In the genomic region with DNA sequence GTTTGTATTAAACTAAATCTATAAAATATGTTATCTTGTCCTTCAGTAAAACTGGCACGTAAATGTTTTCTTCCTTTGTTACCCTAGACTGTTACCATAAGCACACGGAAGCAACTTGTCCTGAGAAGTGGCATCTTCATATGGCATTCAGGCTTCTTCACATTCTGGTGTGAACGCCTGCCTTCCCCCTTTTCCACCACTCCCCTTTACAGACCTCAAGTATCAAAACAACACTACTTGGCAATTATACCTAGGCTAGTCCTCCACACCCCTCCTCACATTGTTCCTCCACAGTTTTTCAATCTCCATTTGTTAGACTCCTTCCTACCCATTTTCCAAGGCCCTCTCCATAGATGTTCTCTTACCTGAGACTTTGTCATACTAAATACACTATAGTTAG, we compare ENCODE assay signal across 9 cellular contexts. TPM values are rescaled to one million over a fixed set of nuclear protein-coding genes. Genes with fewer than 3 reads are reported as not detected.
DNase-seq lines count a peak whose midpoint lies in the region; ATAC-seq, FAIRE-seq and TF ChIP-seq lines count a peak whose summit lies in the region.
"Had no signal": no experiment of that assay in that cellular context is flagged by ENCODE, and none has a peak within 500 bp of the region (broad histone marks: within the 10 kb centered on the region; RNA-seq: fewer than 3 reads in every experiment).

No MANE protein-coding gene starts in this region.

- H4K20me1 ChIP-seq in SU-DHL-6 (ENCODE audit: low read depth, low read length), result peaks cover 15% of the 10 kb centered on the region; the same call in 1 of the 2 replicates

- WGBS in small intestine, 3 donors, result 16 to 34% (median 32%) methylated on average over 3 of the region's 3 CpGs

- H3K36me3 ChIP-seq in SU-DHL-6 (ENCODE audit: low read length) (no peaks in the 10 kb centered on the region), small intestine (ENCODE audit: control insufficient read depth in 2 of 2, insufficient read depth in 2 of 2, low read length in 2 of 2) (no peaks in the 10 kb centered on the region)

- H3K27ac ChIP-seq in SU-DHL-6 (ENCODE audit: low read depth, low read length) (peak overlapping the region; percentile 86), small intestine (ENCODE audit: low read depth in 1 of 2, low read length in 1 of 2) (peak overlapping the region; percentile 52 to 53), caudate nucleus (ENCODE audit: low read depth, low read length) (no peak overlapping the region)

- no peak for ATAC-seq in GM19467 (IDR thresholded peaks at IDR 0.05; ENCODE audit: unreplicated experiment)

- H3K4me3 ChIP-seq in SU-DHL-6 (ENCODE audit: insufficient read depth, low read length, poor library complexity, severe bottlenecking) (peak overlapping the region; percentile 63), foreskin fibroblast (ENCODE audit: low read depth in 1 of 2, low read length in 2 of 2) (peak overlapping the region; percentile 87 to 96), small intestine (ENCODE audit: low read depth in 1 of 2, low read length in 2 of 2) (peak overlapping the region in 1 of 2 donors; percentile 94)

- peaks cover 72% of the 10 kb centered on the region for H3K79me2 ChIP-seq in SU-DHL-6 (ENCODE audit: insufficient read depth, low read length)

- H3F3A ChIP-seq in SU-DHL-6 (ENCODE audit: insufficient read depth), result peaks cover 25% of the 10 kb centered on the region

- H3K9me3 ChIP-seq in SU-DHL-6 (ENCODE audit: insufficient read depth, low read length), result no peaks in the 10 kb centered on the region
- no peaks in the 10 kb centered on the region for H3K9me3 ChIP-seq in small intestine (ENCODE audit: control insufficient read depth, low read depth)

- no peaks in the 10 kb centered on the region for H3K9me2 ChIP-seq in SU-DHL-6 (replicated peaks; ENCODE audit: insufficient read depth, low read length)

- H3K9ac ChIP-seq in SU-DHL-6 (ENCODE audit: low read length), result peak overlapping the region; percentile 73

- H3K27me3 ChIP-seq in SU-DHL-6 (ENCODE audit: low read length), result no peaks in the 10 kb centered on the region
- no peaks in the 10 kb centered on the region for H3K27me3 ChIP-seq in small intestine (ENCODE audit: control insufficient read depth in 2 of 2, insufficient read depth in 2 of 2, low read length in 2 of 2)

- H3K4me1 ChIP-seq in small intestine (ENCODE audit: control insufficient read depth in 2 of 2, insufficient read depth in 1 of 2, low read depth in 1 of 2, low read length in 1 of 2), result peaks cover 4 to 10% of the 10 kb centered on the region in 2 donors

- H2AFZ ChIP-seq in SU-DHL-6 (ENCODE audit: low read depth, low read length, severe bottlenecking), result no peak overlapping the region

- peak; percentile 26 for DNase-seq in DMS 273 (lab: John Stamatoyannopoulos, UW; ENCODE audit: unreplicated experiment)
- DNase-seq in DMS 273 treated with DMSO at 0.1 percent for 48 hours (lab: John Stamatoyannopoulos, UW), result no peak
- peak in 1 of 2 donors; percentile 5 for DNase-seq in foreskin fibroblast
- DNase-seq in small intestine, result peak; percentile 3
- DNase-seq in GDM1 (lab: John Stamatoyannopoulos, UW), result no peak
- DNase-seq in caudate nucleus (lab: John Stamatoyannopoulos, UW), result no peak

- no peak for FAIRE-seq in small intestine (lab: Jason Lieb, UNC)
- FAIRE-seq: A204.1 had no signal

- H3K4me2 ChIP-seq in SU-DHL-6 (ENCODE audit: low read depth, low read length, poor library complexity, severe bottlenecking), result peak overlapping the region; percentile 75

- TF ChIP-seq CTCF in SU-DHL-6 (IDR thresholded peaks at IDR 0.05; ENCODE audit: insufficient read depth, low read length, poor library complexity, severe bottlenecking), result no peak
- TF ChIP-seq CTCF in foreskin fibroblast (IDR thresholded peaks at IDR 0.05; ENCODE audit: low read depth, low read length), result no peak

RNA-seq across cellular contexts. Expression of gene MEX3C, which starts 2.9 kb away (rescaled TPM):
- 10 to 100 TPM in 1 of 3 donors, 1 to 10 TPM in 2; 8.9 to 18.5 (median 9.8) TPM for polyA plus RNA-seq in small intestine

Comparison
In these comparisons a context has a peak if more than half of its experiments do, and no peak if none do; other contexts are left out.
1. DNase-seq: peak in DMS 273 (single experiment) and small intestine (single experiment); none in DMS 273 treated with DMSO at 0.1 percent for 48 hours (single experiment), GDM1 (single experiment) and caudate nucleus (0 of 61).